In the genomic region with DNA sequence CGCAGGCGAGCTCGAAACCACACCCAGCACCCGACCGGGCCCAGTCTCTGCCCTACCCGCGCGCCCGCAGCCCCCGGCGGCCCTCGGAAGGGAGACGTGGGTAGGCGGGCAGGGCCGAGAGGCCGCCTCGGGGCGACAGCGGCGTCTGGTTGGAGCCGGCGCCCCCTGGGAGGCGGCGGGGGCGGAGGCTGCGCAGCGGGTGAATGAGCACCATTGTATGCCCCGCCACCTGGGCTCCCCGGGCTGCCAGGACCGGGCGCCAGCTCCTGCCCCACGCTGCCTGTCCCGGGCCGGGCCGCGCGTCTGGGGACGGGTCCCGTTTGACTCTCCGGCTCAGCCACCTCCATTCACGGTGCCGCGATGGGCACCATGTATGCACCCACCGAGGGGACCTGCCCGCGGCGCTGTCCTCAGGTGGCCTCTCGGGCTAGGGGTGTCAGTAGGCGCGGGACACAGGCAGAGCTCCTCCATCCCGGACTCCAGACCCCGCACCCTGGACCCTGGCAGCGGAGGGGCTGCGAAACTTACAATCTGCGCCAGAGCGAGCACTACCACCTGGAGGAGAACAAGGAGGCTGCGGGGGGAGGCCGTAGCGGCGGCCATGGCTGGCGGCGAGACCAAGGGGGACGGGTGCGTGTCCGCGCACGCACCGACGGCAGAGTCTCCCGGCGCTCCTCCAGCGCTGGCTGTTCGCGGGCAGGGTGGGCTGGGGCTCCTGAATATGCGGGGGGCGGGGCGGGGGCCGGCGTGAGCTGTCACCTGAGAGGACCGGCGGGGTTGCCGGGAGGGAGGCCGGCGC, we compare ENCODE assay signal across 1 cellular context.
TF ChIP-seq lines count a peak whose summit lies in the region.

A gene (minus strand): TSS at position 692 of the 799 bp plus-strand sequence. CDS start 89 bp downstream, at position 603.

TF ChIP-seq in HepG2, 621 proteins besides CTCF, POLR2A, EP300 and RAD21 (continued from another document and continues in another):
- TF ChIP-seq, protein P1, sequence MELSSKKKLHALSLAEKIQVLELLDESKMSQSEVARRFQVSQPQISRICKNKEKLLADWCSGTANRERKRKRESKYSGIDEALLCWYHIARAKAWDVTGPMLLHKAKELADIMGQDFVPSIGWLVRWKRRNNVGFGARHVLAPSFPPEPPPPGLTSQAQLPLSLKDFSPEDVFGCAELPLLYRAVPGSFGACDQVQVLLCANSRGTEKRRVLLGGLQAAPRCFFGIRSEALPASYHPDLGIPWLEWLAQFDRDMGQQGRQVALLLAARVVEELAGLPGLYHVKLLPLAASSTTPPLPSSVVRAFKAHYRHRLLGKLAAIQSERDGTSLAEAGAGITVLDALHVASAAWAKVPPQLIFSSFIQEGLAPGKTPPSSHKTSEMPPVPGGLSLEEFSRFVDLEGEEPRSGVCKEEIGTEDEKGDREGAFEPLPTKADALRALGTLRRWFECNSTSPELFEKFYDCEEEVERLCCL (CRISPR knock-in tag; IDR thresholded peaks at IDR 0.05; ENCODE audit: borderline replicate concordance) = no peak
- TF ChIP-seq NONO (IDR thresholded peaks at IDR 0.05) (no peak), NONO (CRISPR knock-in tag; conservative IDR thresholded peaks at IDR 0.05) (no peak), HMG20B (CRISPR knock-in tag; conservative IDR thresholded peaks at IDR 0.05) (no peak), NR3C1 (CRISPR knock-in tag; IDR thresholded peaks at IDR 0.05) (no peak), ZNF20 (CRISPR knock-in tag; IDR thresholded peaks at IDR 0.05) (no peak), TCF7 (IDR thresholded peaks at IDR 0.05; ENCODE audit: low read depth) (no peak), YEATS4 (CRISPR knock-in tag; IDR thresholded peaks at IDR 0.05; ENCODE audit: borderline replicate concordance) (no peak), ZNF317 (CRISPR knock-in tag; IDR thresholded peaks at IDR 0.05) (no peak), HOXA3 (CRISPR knock-in tag; IDR thresholded peaks at IDR 0.05) (peak; percentile 41; the same call in 1 of the 2 replicates), SETDB1 (CRISPR knock-in tag; IDR thresholded peaks at IDR 0.05; ENCODE audit: borderline replicate concordance) (no peak), NFYB (CRISPR knock-in tag; IDR thresholded peaks at IDR 0.05) (no peak), KLF6 (CRISPR knock-in tag; IDR thresholded peaks at IDR 0.05) (0 out of 2 replicates have a peak, but pooled peaks have one; percentile 20), MXI1 (IDR thresholded peaks at IDR 0.05; ENCODE audit: borderline replicate concordance, low read depth, low read length) (peak; percentile 36; the same call in 1 of the 3 replicates), MBD4 (IDR thresholded peaks at IDR 0.05; ENCODE audit: borderline replicate concordance, low read length) (no peak), CBX2 (IDR thresholded peaks at IDR 0.05; ENCODE audit: low read depth, low read length) (no peak), CBX2 (CRISPR knock-in tag; IDR thresholded peaks at IDR 0.05; ENCODE audit: low read depth) (peak; percentile 60; the same call in 1 of the 2 replicates), ZNF792 (CRISPR knock-in tag; IDR thresholded peaks at IDR 0.05) (0 out of 2 replicates have a peak, but pooled peaks have one; percentile 15), GATAD2A (CRISPR knock-in tag; IDR thresholded peaks at IDR 0.05) (no peak), ZMYM4 (CRISPR knock-in tag; IDR thresholded peaks at IDR 0.05) (no peak), SP2 (CRISPR knock-in tag; IDR thresholded peaks at IDR 0.05) (no peak), DMAP1 (CRISPR knock-in tag; IDR thresholded peaks at IDR 0.05) (no peak), HDAC1 (CRISPR knock-in tag; IDR thresholded peaks at IDR 0.05) (peak; percentile 60), FOSL1 (CRISPR knock-in tag; IDR thresholded peaks at IDR 0.05; ENCODE audit: borderline replicate concordance) (no peak), KAT7 (CRISPR knock-in tag; IDR thresholded peaks at IDR 0.05; ENCODE audit: borderline replicate concordance) (no peak), ATF7-NPFF (CRISPR knock-in tag; IDR thresholded peaks at IDR 0.05; ENCODE audit: low read depth) (peak; percentile 57; the same call in 1 of the 2 replicates), TAF1 (CRISPR knock-in tag; IDR thresholded peaks at IDR 0.05) (peak; percentile 58), STAG1 (CRISPR knock-in tag; IDR thresholded peaks at IDR 0.05) (no peak), ZNF776 (CRISPR knock-in tag; IDR thresholded peaks at IDR 0.05) (no peak), ZNF614 (CRISPR knock-in tag; IDR thresholded peaks at IDR 0.05; ENCODE audit: borderline replicate concordance) (no peak), ZNF713 (CRISPR knock-in tag; IDR thresholded peaks at IDR 0.05) (no peak), TOPORS (CRISPR knock-in tag; IDR thresholded peaks at IDR 0.05) (no peak), CENPX (CRISPR knock-in tag; IDR thresholded peaks at IDR 0.05) (no peak), ZBTB8A (CRISPR knock-in tag; IDR thresholded peaks at IDR 0.05; ENCODE audit: borderline replicate concordance, low read depth) (no peak), CENPT (CRISPR knock-in tag; IDR thresholded peaks at IDR 0.05; ENCODE audit: low read depth) (no peak), ZNF557 (CRISPR knock-in tag; IDR thresholded peaks at IDR 0.05) (no peak), KDM5A (IDR thresholded peaks at IDR 0.05; ENCODE audit: borderline replicate concordance, low read length) (no peak)
- TF ChIP-seq, protein P2, sequence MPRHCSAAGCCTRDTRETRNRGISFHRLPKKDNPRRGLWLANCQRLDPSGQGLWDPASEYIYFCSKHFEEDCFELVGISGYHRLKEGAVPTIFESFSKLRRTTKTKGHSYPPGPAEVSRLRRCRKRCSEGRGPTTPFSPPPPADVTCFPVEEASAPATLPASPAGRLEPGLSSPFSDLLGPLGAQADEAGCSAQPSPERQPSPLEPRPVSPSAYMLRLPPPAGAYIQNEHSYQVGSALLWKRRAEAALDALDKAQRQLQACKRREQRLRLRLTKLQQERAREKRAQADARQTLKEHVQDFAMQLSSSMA (CRISPR knock-in tag; IDR thresholded peaks at IDR 0.05) = 0 out of 2 replicates have a peak, but pooled peaks have one; percentile 46
- TF ChIP-seq, protein P3, sequence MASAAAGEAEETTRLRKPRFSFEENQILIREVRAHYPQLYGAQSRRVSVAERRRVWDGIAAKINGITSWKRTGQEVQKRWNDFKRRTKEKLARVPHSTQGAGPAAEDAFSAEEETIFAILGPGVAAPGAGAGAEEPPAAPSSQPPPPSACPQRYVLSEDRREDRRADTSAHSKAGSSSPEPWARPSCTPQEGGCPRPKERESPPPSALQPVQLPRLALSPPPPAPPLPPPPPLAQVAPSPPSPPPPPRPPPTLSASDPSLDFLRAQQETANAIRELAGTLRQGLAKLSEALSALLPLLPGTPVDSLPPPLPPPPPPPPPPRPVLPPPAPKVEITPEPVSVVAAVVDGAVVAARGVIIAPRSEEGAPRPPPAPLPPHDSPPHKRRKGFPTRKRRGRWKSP (CRISPR knock-in tag; IDR thresholded peaks at IDR 0.05) = peak; percentile 52; the same call in 1 of the 2 replicates
- TF ChIP-seq, protein P4, sequence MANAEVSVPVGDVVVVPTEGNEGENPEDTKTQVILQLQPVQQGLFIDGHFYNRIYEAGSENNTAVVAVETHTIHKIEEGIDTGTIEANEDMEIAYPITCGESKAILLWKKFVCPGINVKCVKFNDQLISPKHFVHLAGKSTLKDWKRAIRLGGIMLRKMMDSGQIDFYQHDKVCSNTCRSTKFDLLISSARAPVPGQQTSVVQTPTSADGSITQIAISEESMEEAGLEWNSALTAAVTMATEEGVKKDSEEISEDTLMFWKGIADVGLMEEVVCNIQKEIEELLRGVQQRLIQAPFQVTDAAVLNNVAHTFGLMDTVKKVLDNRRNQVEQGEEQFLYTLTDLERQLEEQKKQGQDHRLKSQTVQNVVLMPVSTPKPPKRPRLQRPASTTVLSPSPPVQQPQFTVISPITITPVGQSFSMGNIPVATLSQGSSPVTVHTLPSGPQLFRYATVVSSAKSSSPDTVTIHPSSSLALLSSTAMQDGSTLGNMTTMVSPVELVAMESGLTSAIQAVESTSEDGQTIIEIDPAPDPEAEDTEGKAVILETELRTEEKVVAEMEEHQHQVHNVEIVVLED (CRISPR knock-in tag; IDR thresholded peaks at IDR 0.05; ENCODE audit: borderline replicate concordance) = peak; percentile 58; the same call in 1 of the 2 replicates
- TF ChIP-seq, protein P5, sequence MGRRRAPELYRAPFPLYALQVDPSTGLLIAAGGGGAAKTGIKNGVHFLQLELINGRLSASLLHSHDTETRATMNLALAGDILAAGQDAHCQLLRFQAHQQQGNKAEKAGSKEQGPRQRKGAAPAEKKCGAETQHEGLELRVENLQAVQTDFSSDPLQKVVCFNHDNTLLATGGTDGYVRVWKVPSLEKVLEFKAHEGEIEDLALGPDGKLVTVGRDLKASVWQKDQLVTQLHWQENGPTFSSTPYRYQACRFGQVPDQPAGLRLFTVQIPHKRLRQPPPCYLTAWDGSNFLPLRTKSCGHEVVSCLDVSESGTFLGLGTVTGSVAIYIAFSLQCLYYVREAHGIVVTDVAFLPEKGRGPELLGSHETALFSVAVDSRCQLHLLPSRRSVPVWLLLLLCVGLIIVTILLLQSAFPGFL (CRISPR knock-in tag; IDR thresholded peaks at IDR 0.05) = no peak
- TF ChIP-seq, protein P6, sequence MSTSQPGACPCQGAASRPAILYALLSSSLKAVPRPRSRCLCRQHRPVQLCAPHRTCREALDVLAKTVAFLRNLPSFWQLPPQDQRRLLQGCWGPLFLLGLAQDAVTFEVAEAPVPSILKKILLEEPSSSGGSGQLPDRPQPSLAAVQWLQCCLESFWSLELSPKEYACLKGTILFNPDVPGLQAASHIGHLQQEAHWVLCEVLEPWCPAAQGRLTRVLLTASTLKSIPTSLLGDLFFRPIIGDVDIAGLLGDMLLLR (CRISPR knock-in tag; IDR thresholded peaks at IDR 0.05) = peak; percentile 33; the same call in 1 of the 2 replicates
- TF ChIP-seq, protein P7, sequence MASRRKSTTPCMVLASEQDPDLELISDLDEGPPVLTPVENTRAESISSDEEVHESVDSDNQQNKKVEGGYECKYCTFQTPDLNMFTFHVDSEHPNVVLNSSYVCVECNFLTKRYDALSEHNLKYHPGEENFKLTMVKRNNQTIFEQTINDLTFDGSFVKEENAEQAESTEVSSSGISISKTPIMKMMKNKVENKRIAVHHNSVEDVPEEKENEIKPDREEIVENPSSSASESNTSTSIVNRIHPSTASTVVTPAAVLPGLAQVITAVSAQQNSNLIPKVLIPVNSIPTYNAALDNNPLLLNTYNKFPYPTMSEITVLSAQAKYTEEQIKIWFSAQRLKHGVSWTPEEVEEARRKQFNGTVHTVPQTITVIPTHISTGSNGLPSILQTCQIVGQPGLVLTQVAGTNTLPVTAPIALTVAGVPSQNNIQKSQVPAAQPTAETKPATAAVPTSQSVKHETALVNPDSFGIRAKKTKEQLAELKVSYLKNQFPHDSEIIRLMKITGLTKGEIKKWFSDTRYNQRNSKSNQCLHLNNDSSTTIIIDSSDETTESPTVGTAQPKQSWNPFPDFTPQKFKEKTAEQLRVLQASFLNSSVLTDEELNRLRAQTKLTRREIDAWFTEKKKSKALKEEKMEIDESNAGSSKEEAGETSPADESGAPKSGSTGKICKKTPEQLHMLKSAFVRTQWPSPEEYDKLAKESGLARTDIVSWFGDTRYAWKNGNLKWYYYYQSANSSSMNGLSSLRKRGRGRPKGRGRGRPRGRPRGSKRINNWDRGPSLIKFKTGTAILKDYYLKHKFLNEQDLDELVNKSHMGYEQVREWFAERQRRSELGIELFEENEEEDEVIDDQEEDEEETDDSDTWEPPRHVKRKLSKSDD (CRISPR knock-in tag; IDR thresholded peaks at IDR 0.05; ENCODE audit: low read depth) = no peak
- TF ChIP-seq, protein P8, sequence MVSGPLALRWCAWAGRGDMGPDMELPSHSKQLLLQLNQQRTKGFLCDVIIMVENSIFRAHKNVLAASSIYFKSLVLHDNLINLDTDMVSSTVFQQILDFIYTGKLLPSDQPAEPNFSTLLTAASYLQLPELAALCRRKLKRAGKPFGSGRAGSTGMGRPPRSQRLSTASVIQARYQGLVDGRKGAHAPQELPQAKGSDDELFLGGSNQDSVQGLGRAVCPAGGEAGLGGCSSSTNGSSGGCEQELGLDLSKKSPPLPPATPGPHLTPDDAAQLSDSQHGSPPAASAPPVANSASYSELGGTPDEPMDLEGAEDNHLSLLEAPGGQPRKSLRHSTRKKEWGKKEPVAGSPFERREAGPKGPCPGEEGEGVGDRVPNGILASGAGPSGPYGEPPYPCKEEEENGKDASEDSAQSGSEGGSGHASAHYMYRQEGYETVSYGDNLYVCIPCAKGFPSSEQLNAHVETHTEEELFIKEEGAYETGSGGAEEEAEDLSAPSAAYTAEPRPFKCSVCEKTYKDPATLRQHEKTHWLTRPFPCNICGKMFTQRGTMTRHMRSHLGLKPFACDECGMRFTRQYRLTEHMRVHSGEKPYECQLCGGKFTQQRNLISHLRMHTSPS (CRISPR knock-in tag; IDR thresholded peaks at IDR 0.05; ENCODE audit: low read depth) = peak; percentile 45; the same call in 1 of the 2 replicates
- TF ChIP-seq, protein P9, sequence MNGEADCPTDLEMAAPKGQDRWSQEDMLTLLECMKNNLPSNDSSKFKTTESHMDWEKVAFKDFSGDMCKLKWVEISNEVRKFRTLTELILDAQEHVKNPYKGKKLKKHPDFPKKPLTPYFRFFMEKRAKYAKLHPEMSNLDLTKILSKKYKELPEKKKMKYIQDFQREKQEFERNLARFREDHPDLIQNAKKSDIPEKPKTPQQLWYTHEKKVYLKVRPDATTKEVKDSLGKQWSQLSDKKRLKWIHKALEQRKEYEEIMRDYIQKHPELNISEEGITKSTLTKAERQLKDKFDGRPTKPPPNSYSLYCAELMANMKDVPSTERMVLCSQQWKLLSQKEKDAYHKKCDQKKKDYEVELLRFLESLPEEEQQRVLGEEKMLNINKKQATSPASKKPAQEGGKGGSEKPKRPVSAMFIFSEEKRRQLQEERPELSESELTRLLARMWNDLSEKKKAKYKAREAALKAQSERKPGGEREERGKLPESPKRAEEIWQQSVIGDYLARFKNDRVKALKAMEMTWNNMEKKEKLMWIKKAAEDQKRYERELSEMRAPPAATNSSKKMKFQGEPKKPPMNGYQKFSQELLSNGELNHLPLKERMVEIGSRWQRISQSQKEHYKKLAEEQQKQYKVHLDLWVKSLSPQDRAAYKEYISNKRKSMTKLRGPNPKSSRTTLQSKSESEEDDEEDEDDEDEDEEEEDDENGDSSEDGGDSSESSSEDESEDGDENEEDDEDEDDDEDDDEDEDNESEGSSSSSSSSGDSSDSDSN (CRISPR knock-in tag; IDR thresholded peaks at IDR 0.05) = peak; percentile 91
- TF ChIP-seq, protein P10, sequence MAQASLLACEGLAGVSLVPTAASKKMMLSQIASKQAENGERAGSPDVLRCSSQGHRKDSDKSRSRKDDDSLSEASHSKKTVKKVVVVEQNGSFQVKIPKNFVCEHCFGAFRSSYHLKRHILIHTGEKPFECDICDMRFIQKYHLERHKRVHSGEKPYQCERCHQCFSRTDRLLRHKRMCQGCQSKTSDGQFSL (CRISPR knock-in tag; IDR thresholded peaks at IDR 0.05) = no peak
- TF ChIP-seq, protein P11, sequence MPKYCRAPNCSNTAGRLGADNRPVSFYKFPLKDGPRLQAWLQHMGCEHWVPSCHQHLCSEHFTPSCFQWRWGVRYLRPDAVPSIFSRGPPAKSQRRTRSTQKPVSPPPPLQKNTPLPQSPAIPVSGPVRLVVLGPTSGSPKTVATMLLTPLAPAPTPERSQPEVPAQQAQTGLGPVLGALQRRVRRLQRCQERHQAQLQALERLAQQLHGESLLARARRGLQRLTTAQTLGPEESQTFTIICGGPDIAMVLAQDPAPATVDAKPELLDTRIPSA (CRISPR knock-in tag; IDR thresholded peaks at IDR 0.05; ENCODE audit: borderline replicate concordance) = no peak
